ENCODE assay signal across 28 cellular contexts in the genomic region with DNA sequence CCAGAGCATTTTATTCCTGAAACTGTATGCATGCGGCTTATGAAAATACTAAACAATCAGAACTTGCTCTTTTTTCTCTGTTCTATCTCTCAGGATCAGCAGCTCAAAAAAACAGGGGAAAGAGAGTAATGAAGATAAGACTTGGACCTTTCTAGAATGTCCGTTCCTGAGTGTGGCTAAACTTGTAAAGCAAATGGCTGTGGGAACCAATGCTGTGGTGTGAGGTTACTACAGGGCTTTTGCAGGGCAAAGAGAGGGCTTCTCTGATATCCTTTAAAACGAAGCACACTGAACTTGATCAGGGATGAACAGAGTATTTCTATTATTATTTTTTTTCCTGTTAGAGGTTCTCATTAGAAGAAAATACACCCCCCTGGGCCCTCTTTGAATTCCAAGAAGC.
"Had no signal": no experiment of that assay in that cellular context is flagged by ENCODE, and none has a peak within 500 bp of the region (broad histone marks: within the 10 kb centered on the region; RNA-seq: fewer than 3 reads in every experiment).

No MANE protein-coding gene starts in this region.

- H3K36me3 Mint-ChIP-seq: activated naive CD8-positive, alpha-beta T cell had no signal

- H3K4me2 ChIP-seq: KMS-11, SK-N-SH had no signal

- H3K9me2 ChIP-seq: SK-N-SH had no signal

- H3K4me1 Mint-ChIP-seq: activated CD4-positive, alpha-beta memory T cell treated with anti-CD3 and anti-CD28 coated beads, Interleukin-2, amount 10 ng/mL, durations not matched to agents 7 days and 5 days; activated CD4-positive, alpha-beta T cell treated with anti-CD3 and anti-CD28 coated beads for 36 hours; activated T-helper 17 cell treated with anti-CD3 and anti-CD28 coated beads, Interleukin-2, amount 50 U/mL, for 72 hours had no signal

- DNase-seq: activated CD4-positive, alpha-beta memory T cell treated with anti-CD3 and anti-CD28 coated beads, Interleukin-2, amount 10 ng/mL, durations not matched to agents 7 days and 5 days; activated CD4-positive, alpha-beta T cell treated with anti-CD3 and anti-CD28 coated beads for 36 hours; activated CD4-positive, alpha-beta T cell treated with anti-CD3 and anti-CD28 coated beads, Interleukin-2, amount 50 U/mL, for 1 hour; activated CD4-positive, CD25-positive, alpha-beta regulatory T cell; activated gamma-delta T cell; activated naive CD4-positive, alpha-beta T cell treated with anti-CD3 and anti-CD28 coated beads for 36 hours; activated T-cell treated with anti-CD3 and anti-CD28 coated beads for 4 hours; activated T-cell treated with anti-CD3 and anti-CD28 coated beads, Interleukin-2, amount 50 U/mL, for 48 hours; amygdala; brain microvascular endothelial cell; NCI-H1092; NCI-H1417; NCI-H1930; NCI-H2171 treated with DMSO at 0.1 percent for 48 hours; NCI-H226; NCI-H526 treated with DMSO at 0.1 percent for 48 hours; NCI-H82; Peyer's patch; Right ventricle myocardium superior; SJCRH30; SK-N-SH; T-helper 1 cell had no signal

- H3K27ac Mint-ChIP-seq: activated CD4-positive, alpha-beta memory T cell treated with anti-CD3 and anti-CD28 coated beads, Interleukin-2, amount 10 ng/mL, durations not matched to agents 7 days and 5 days; activated CD4-positive, alpha-beta T cell treated with anti-CD3 and anti-CD28 coated beads for 36 hours; activated naive CD4-positive, alpha-beta T cell treated with anti-CD3 and anti-CD28 coated beads for 36 hours; activated naive CD8-positive, alpha-beta T cell; activated T-helper 17 cell treated with anti-CD3 and anti-CD28 coated beads, Interleukin-2, amount 50 U/mL, for 72 hours had no signal

- H3K36me3 ChIP-seq: brain microvascular endothelial cell, cardiac muscle cell, Peyer's patch, SJCRH30 had no signal

- ATAC-seq: activated CD4-positive, alpha-beta T cell treated with anti-CD3 and anti-CD28 coated beads for 36 hours; activated T-helper 17 cell treated with anti-CD3 and anti-CD28 coated beads, Interleukin-2, amount 50 U/mL, for 72 hours had no signal

- H3K9ac ChIP-seq: KMS-11, SK-N-SH had no signal

- H3K4me3 ChIP-seq: cardiac muscle cell, Peyer's patch, SJCRH30 had no signal

- H3K9me3 ChIP-seq: Peyer's patch, SJCRH30, SK-N-SH had no signal

- H3K4me1 ChIP-seq: Peyer's patch, SJCRH30 had no signal

- H3K27ac ChIP-seq: brain microvascular endothelial cell, cardiac muscle cell, KMS-11, Peyer's patch, RWPE1, SJCRH30, VCaP had no signal

- H3K9me3 Mint-ChIP-seq: activated CD4-positive, alpha-beta memory T cell treated with anti-CD3 and anti-CD28 coated beads, Interleukin-2, amount 10 ng/mL, durations not matched to agents 7 days and 5 days; activated naive CD4-positive, alpha-beta T cell treated with anti-CD3 and anti-CD28 coated beads for 36 hours; activated T-helper 17 cell treated with anti-CD3 and anti-CD28 coated beads, Interleukin-2, amount 50 U/mL, for 72 hours had no signal

- H3K27me3 ChIP-seq: brain microvascular endothelial cell, Peyer's patch had no signal

- H3K4me3 Mint-ChIP-seq: activated CD4-positive, alpha-beta memory T cell treated with anti-CD3 and anti-CD28 coated beads, Interleukin-2, amount 10 ng/mL, durations not matched to agents 7 days and 5 days; activated CD4-positive, alpha-beta T cell treated with anti-CD3 and anti-CD28 coated beads for 36 hours; activated naive CD4-positive, alpha-beta T cell treated with anti-CD3 and anti-CD28 coated beads for 36 hours; activated naive CD8-positive, alpha-beta T cell; activated T-helper 17 cell treated with anti-CD3 and anti-CD28 coated beads, Interleukin-2, amount 50 U/mL, for 72 hours had no signal
